Comparison of ENCODE assay signal across 9 cellular contexts in genomic region chr7:29243777-29244655, GRCh38. TPM values are rescaled to one million over a fixed set of nuclear protein-coding genes. Genes with fewer than 3 reads are reported as not detected.
A peak's percentile ranks its signal among the peaks of the same experiment; 100 is the strongest.
DNase-seq lines count a peak whose midpoint lies in the region; ATAC-seq, FAIRE-seq and TF ChIP-seq lines count a peak whose summit lies in the region.
"Had no signal": no experiment of that assay in that cellular context is flagged by ENCODE, and none has a peak within 500 bp of the region (broad histone marks: within the 10 kb centered on the region; RNA-seq: fewer than 3 reads in every experiment).

No MANE protein-coding gene starts in this region.

- TF ChIP-seq CTCF in OCI-LY7 (conservative IDR thresholded peaks at IDR 0.05; ENCODE audit: low read length) (peak; percentile 69), bronchial epithelial cell (IDR thresholded peaks at IDR 0.05; ENCODE audit: insufficient read depth, low read length, severe bottlenecking) (peak; percentile 18), upper lobe of left lung (IDR thresholded peaks at IDR 0.05) (no peak)

- no peaks in the 10 kb centered on the region for H3K9me3 ChIP-seq in OCI-LY7 (ENCODE audit: low read length)
- H3K9me3 ChIP-seq in upper lobe of left lung: no peaks in the 10 kb centered on the region
- H3K9me3 ChIP-seq: esophagus muscularis mucosa had no signal

- H3K27me3 ChIP-seq in bronchial epithelial cell (ENCODE audit: control insufficient read depth, insufficient read depth, low read length) (peaks cover 4% of the 10 kb centered on the region), upper lobe of left lung (no peaks in the 10 kb centered on the region)
- H3K27me3 ChIP-seq: esophagus muscularis mucosa had no signal

- no peak overlapping the region for H2AFZ ChIP-seq in OCI-LY7 (ENCODE audit: low read length)

- intact Hi-C loops in OCI-LY7 (cut with micrococcal nuclease; ENCODE audit: unreplicated experiment): no loop called here

- H3K4me2 ChIP-seq in OCI-LY7 (ENCODE audit: low read length): no peak overlapping the region

- no peaks in the 10 kb centered on the region for H3K36me3 ChIP-seq in OCI-LY7 (ENCODE audit: insufficient read depth, low read length)
- H3K36me3 ChIP-seq in bronchial epithelial cell (ENCODE audit: control insufficient read depth, insufficient read depth, low read length): no peaks in the 10 kb centered on the region
- H3K36me3 ChIP-seq in upper lobe of left lung: no peaks in the 10 kb centered on the region
- H3K36me3 ChIP-seq: esophagus muscularis mucosa had no signal

- CTCF ChIA-PET in OCI-LY7 (lab: Charles Lee; ENCODE audit: unreplicated experiment): no interaction called here

- H3K4me3 ChIP-seq in OCI-LY7 (ENCODE audit: low read depth, low read length, poor library complexity, severe bottlenecking) (no peak overlapping the region), bronchial epithelial cell (ENCODE audit: low read depth, low read length) (no peak overlapping the region), upper lobe of left lung (no peak overlapping the region)
- H3K4me3 ChIP-seq: esophagus muscularis mucosa had no signal

- no peak for TF ChIP-seq EP300 in upper lobe of left lung (IDR thresholded peaks at IDR 0.05)

- no peak overlapping the region for H3K27ac ChIP-seq in OCI-LY7 (ENCODE audit: low read depth, low read length, poor library complexity, severe bottlenecking)
- no peak overlapping the region for H3K27ac ChIP-seq in upper lobe of left lung
- H3K27ac ChIP-seq: esophagus muscularis mucosa had no signal

- peak; percentile 45 for DNase-seq in NCI-H2227 (lab: John Stamatoyannopoulos, UW; ENCODE audit: unreplicated experiment)
- no peak for DNase-seq in NCI-H2227 treated with DMSO at 0.1 percent for 48 hours (lab: John Stamatoyannopoulos, UW)
- DNase-seq in OCI-LY7 (ENCODE audit: low spot score): peak; percentile 9
- DNase-seq in bronchial epithelial cell (ENCODE audit: low read depth): peak; percentile 7
- peak; percentile 44 to 64 for DNase-seq in stimulated activated CD8-positive, alpha-beta memory T cell treated with anti-CD3 and anti-CD28 coated beads, Interleukin-15, amount 100 ng/mL, for 48 hours (ENCODE audit: low read depth in 2 of 2)
- no peak for DNase-seq in NCI-H774 (lab: John Stamatoyannopoulos, UW)
- DNase-seq in upper lobe of left lung: no peak

- no peak for TF ChIP-seq POLR2A in upper lobe of left lung (IDR thresholded peaks at IDR 0.05)

- POLR2A ChIA-PET in OCI-LY7 (lab: Charles Lee): interaction anchor here (0.5 kb wide), 1 partner anchor 235 kb away, joined by 6 read pairs; no protein-coding TSS in a partner anchor

- 66 to 72% methylated on average over 13 of the region's 13 CpGs for WGBS in upper lobe of left lung, 2 donors

- H3K79me2 ChIP-seq in OCI-LY7 (ENCODE audit: insufficient read depth, low read depth, low read length): no peaks in the 10 kb centered on the region

- H3K4me1 ChIP-seq in OCI-LY7 (ENCODE audit: insufficient read depth, low read length, poor library complexity, severe bottlenecking) (no peaks in the 10 kb centered on the region), upper lobe of left lung (peaks cover 0 to 4% (median 1%) of the 10 kb centered on the region in 4 donors)

- no peaks in the 10 kb centered on the region for H4K20me1 ChIP-seq in OCI-LY7 (ENCODE audit: insufficient read depth, low read length)

- ATAC-seq in HG03565 (IDR thresholded peaks at IDR 0.05; ENCODE audit: unreplicated experiment) (no peak), upper lobe of left lung (ENCODE audit: low FRiP score in 2 of 2) (no peak)

- no TSS peak for BruUV-seq in OCI-LY7 (replicated peaks; lab: Mats Ljungman, UMichigan)

- H3K9me2 ChIP-seq in OCI-LY7 (ENCODE audit: insufficient read depth, low read length): no peaks in the 10 kb centered on the region

- no peak for FAIRE-seq in bronchial epithelial cell (lab: Jason Lieb, UNC)

RNA-seq across cellular contexts. Expression of gene CHN2, which starts 49.4 kb away (rescaled TPM):
- not detected in 2 replicates for total RNA-seq in OCI-LY7 (2014; rRNA removed; shearing (Covaris generic))
- total RNA-seq in OCI-LY7 (2022): not detected in 2 replicates
- total RNA-seq in bronchial epithelial cell: 0.53 TPM in 1 of 2 replicates, not detected in the other
- 10 to 100 TPM in 4 of 6 donors, 1 to 10 TPM in 2; 6.2 to 13.7 (median 11.2) TPM for total RNA-seq in upper lobe of left lung

Comparison
In these comparisons a context has a peak if more than half of its experiments do, and no peak if none do; other contexts are left out.
1. DNase-seq: peak in NCI-H2227 (single experiment), OCI-LY7 (single experiment), bronchial epithelial cell (single experiment) and stimulated activated CD8-positive, alpha-beta memory T cell treated with anti-CD3 and anti-CD28 coated beads, Interleukin-15, amount 100 ng/mL, for 48 hours (2 of 2); none in NCI-H2227 treated with DMSO at 0.1 percent for 48 hours (single experiment), NCI-H774 (single experiment) and upper lobe of left lung (0 of 2).
2. CTCF ChIP-seq: peak in OCI-LY7 (single experiment) and bronchial epithelial cell (single experiment); none in upper lobe of left lung (0 of 6).